Comparison of ENCODE assay signal across 7 cellular contexts in genomic region chr3:138593488-138594149, GRCh38. TPM values are rescaled to one million over a fixed set of nuclear protein-coding genes. Genes with fewer than 3 reads are reported as not detected.
DNase-seq lines count a peak whose midpoint lies in the region.

No MANE protein-coding gene starts in this region.

- H3K27ac Mint-ChIP-seq in activated naive CD8-positive, alpha-beta T cell: peak overlapping the region; percentile 94
- peak overlapping the region; percentile 66 to 91 (median 85) for H3K27ac Mint-ChIP-seq in immature natural killer cell

- no peaks in the 10 kb centered on the region for H3K9me3 Mint-ChIP-seq in activated naive CD8-positive, alpha-beta T cell (ENCODE audit: low read depth)
- H3K9me3 Mint-ChIP-seq in immature natural killer cell: no peaks in the 10 kb centered on the region

- peaks cover 2% of the 10 kb centered on the region for H3K36me3 Mint-ChIP-seq in activated naive CD8-positive, alpha-beta T cell
- H3K36me3 Mint-ChIP-seq in immature natural killer cell: peaks cover 0 to 4% (median 0%) of the 10 kb centered on the region in 3 donors

- H3K4me3 Mint-ChIP-seq in activated naive CD8-positive, alpha-beta T cell: peak overlapping the region; percentile 92
- peak overlapping the region; percentile 90 to 98 (median 92) for H3K4me3 Mint-ChIP-seq in immature natural killer cell

- DNase-seq in HS-27A (ENCODE audit: low read depth): peak; percentile 17
- peak in 1 of 3 donors; percentile 9 for DNase-seq in immature natural killer cell
- DNase-seq in substantia nigra (lab: John Stamatoyannopoulos, UW): no peak
- no peak for DNase-seq in SIG-M5 treated with dmso at 0.1 percent for 504 hours (lab: John Stamatoyannopoulos, UW; ENCODE audit: unreplicated experiment)
- DNase-seq in NOMO-1 treated with DMSO at 0.1 percent for 48 hours (lab: John Stamatoyannopoulos, UW; ENCODE audit: unreplicated experiment): no peak
- no peak for DNase-seq in COLO668 (lab: John Stamatoyannopoulos, UW; ENCODE audit: unreplicated experiment)

- no peaks in the 10 kb centered on the region for H3K27me3 Mint-ChIP-seq in activated naive CD8-positive, alpha-beta T cell
- peaks cover 5% of the 10 kb centered on the region in 3 donors for H3K27me3 Mint-ChIP-seq in immature natural killer cell (ENCODE audit: low read depth in 3 of 3)

- peak overlapping the region; percentile 78 for H3K27ac ChIP-seq in substantia nigra (ENCODE audit: low read depth, low read length, poor library complexity, severe bottlenecking)

- peaks cover 12% of the 10 kb centered on the region for H3K4me1 Mint-ChIP-seq in activated naive CD8-positive, alpha-beta T cell (ENCODE audit: low read depth)
- peaks cover 13 to 14% of the 10 kb centered on the region in 2 donors for H3K4me1 Mint-ChIP-seq in immature natural killer cell

RNA-seq across cellular contexts. Expression of gene CEP70, which starts 0.4 kb away (rescaled TPM):
- 1 to 10 TPM; 2.5 to 8.6 (median 7.5) TPM for polyA plus RNA-seq in immature natural killer cell

RNA-seq across cellular contexts. Expression of gene FAIM, which starts 15.0 kb away (rescaled TPM):
- polyA plus RNA-seq in immature natural killer cell: 10 to 100 TPM in 2 of 3 donors, 1 to 10 TPM in 1; 3.8 to 18.4 (median 17.7) TPM
